9 cellular contexts compared by ENCODE assay signal in the genomic region with DNA sequence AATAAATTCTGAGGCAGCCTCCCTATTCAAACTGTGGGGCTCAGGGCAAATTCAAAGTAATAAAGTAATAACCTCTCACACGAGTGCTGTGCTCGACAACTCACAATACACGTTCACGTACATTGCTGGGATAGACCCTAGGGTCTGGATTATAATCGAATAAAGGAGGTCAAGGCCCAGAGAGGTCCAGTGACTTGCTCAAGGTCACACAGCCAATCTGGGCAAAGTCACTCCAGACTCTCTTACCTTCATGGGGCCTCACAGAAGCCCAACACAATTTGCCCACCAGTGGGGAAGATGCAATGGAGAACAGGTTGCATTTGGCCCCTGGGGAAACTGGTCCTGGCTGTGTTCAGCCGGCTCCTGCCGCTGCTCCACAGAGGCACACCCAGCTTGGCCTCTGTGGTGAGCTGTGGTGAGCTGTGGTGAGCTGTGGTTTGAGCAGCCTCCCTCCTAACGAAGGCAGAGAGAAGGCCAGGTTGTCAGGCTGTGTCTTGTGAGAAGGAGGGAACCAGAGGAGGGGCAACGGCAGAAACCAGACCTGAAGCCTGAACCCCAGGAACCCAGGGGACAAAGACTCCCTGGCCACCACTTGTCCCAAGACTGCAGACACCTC. TPM values are rescaled to one million over a fixed set of nuclear protein-coding genes. Genes with fewer than 3 reads are reported as not detected.
A peak's percentile ranks its signal among the peaks of the same experiment; 100 is the strongest.
DNase-seq lines count a peak whose midpoint lies in the region; ATAC-seq and TF ChIP-seq lines count a peak whose summit lies in the region.
"Had no signal": no experiment of that assay in that cellular context is flagged by ENCODE, and none has a peak within 500 bp of the region (broad histone marks: within the 10 kb centered on the region; RNA-seq: fewer than 3 reads in every experiment).

No MANE protein-coding gene starts in this region.

- no peaks in the 10 kb centered on the region for H3K36me3 ChIP-seq in transverse colon
- H3K36me3 ChIP-seq in suprapubic skin = no peaks in the 10 kb centered on the region

- H3K9me3 ChIP-seq in transverse colon = no peaks in the 10 kb centered on the region
- no peaks in the 10 kb centered on the region for H3K9me3 ChIP-seq in suprapubic skin

- H3K36me3 Mint-ChIP-seq in activated CD4-positive, alpha-beta memory T cell treated with anti-CD3 and anti-CD28 coated beads, Interleukin-2, amount 10 ng/mL, durations not matched to agents 7 days and 5 days (ENCODE audit: low read depth) = peaks cover 3% of the 10 kb centered on the region

- POLR2A ChIA-PET in activated CD4-positive, alpha-beta memory T cell treated with anti-CD3 and anti-CD28 coated beads, Interleukin-2, amount 10 ng/mL, durations not matched to agents 7 days and 5 days (lab: Charles Lee) = interaction anchor here (1.4 to 9.8 kb wide), 7 partner anchors 8 to 103 kb away, joined by 3 to 234 read pairs (median 20); a partner anchor contains a TSS

- H3K4me3 ChIP-seq in HL-60 (replicated peaks; ENCODE audit: insufficient read depth, low read length) (no peak overlapping the region), transverse colon (no peak overlapping the region), suprapubic skin (no peak overlapping the region)
- H3K4me3 ChIP-seq: lung had no signal

- TF ChIP-seq POLR2A in transverse colon (IDR thresholded peaks at IDR 0.05) = no peak
- no peak for TF ChIP-seq POLR2A in suprapubic skin (IDR thresholded peaks at IDR 0.05)

- TF ChIP-seq EP300 in transverse colon (IDR thresholded peaks at IDR 0.05; ENCODE audit: low read depth) (no peak), suprapubic skin (IDR thresholded peaks at IDR 0.05) (no peak)

- H3K27ac Mint-ChIP-seq in activated CD4-positive, alpha-beta memory T cell treated with anti-CD3 and anti-CD28 coated beads, Interleukin-2, amount 10 ng/mL, durations not matched to agents 7 days and 5 days = peak overlapping the region; percentile 91

- peak overlapping the region; percentile 77 for H3K4me3 Mint-ChIP-seq in activated CD4-positive, alpha-beta memory T cell treated with anti-CD3 and anti-CD28 coated beads, Interleukin-2, amount 10 ng/mL, durations not matched to agents 7 days and 5 days

- H3K27me3 ChIP-seq in HL-60 (ENCODE audit: insufficient read depth, poor library complexity, severe bottlenecking) (no peaks in the 10 kb centered on the region), transverse colon (no peaks in the 10 kb centered on the region), suprapubic skin (no peaks in the 10 kb centered on the region)

- peak; percentile 37 for ATAC-seq in GM18502 (IDR thresholded peaks at IDR 0.05; ENCODE audit: poor library complexity, unreplicated experiment)
- ATAC-seq in esophagus mucosa = no peak

- 65% methylated on average over 8 of the region's 9 CpGs; no CpG with 5 or more reads in 1 of the 2 donors for WGBS in transverse colon (ENCODE audit: low coverage in 1 of 2), 2 donors
- WGBS in suprapubic skin = 98% methylated on average over 5 of the region's 9 CpGs

- DNase-seq in HL-60 (ENCODE audit: low read depth in 1 of 2, low spot score in 1 of 2) (peak; percentile 65 to 93), germinal center (ENCODE audit: low spot score) (peak; percentile 49), transverse colon (peak; percentile 75), suprapubic skin (ENCODE audit: low spot score in 2 of 2) (no peak), SHP77 treated with DMSO at 0.1 percent for 48 hours (lab: John Stamatoyannopoulos, UW) (no peak)
- DNase-seq in activated CD4-positive, alpha-beta memory T cell treated with anti-CD3 and anti-CD28 coated beads, Interleukin-2, amount 10 ng/mL, durations not matched to agents 7 days and 5 days = peak; percentile 94

- intact Hi-C loops in transverse colon (cut with DNase I; ENCODE audit: low total_unique reads) = no loop called here

- H3K9me3 Mint-ChIP-seq in activated CD4-positive, alpha-beta memory T cell treated with anti-CD3 and anti-CD28 coated beads, Interleukin-2, amount 10 ng/mL, durations not matched to agents 7 days and 5 days = no peaks in the 10 kb centered on the region

- in situ Hi-C loops in transverse colon (cut with MboI; ENCODE audit: low pct_ligation_motif_present in 1 of 4, low pct_unique_long_range_greater_than_20kb in 1 of 4, low sequenced_read_pairs in 3 of 4) = no loop called here

- peaks cover 14% of the 10 kb centered on the region for H3K27me3 Mint-ChIP-seq in activated CD4-positive, alpha-beta memory T cell treated with anti-CD3 and anti-CD28 coated beads, Interleukin-2, amount 10 ng/mL, durations not matched to agents 7 days and 5 days

- H3K4me1 Mint-ChIP-seq in activated CD4-positive, alpha-beta memory T cell treated with anti-CD3 and anti-CD28 coated beads, Interleukin-2, amount 10 ng/mL, durations not matched to agents 7 days and 5 days = peaks cover 73% of the 10 kb centered on the region

- CTCF ChIA-PET in activated CD4-positive, alpha-beta memory T cell treated with anti-CD3 and anti-CD28 coated beads, Interleukin-2, amount 10 ng/mL, durations not matched to agents 7 days and 5 days (lab: Charles Lee) = interaction anchor here (0.7 to 8.3 kb wide), 10 partner anchors 12 to 691 kb away, joined by 3 to 201 read pairs (median 4); a partner anchor contains a TSS

- TF ChIP-seq CTCF in HL-60 (IDR thresholded peaks at IDR 0.05; ENCODE audit: insufficient read depth, low read length) (no peak), transverse colon (IDR thresholded peaks at IDR 0.05) (no peak), suprapubic skin (IDR thresholded peaks at IDR 0.05) (no peak)

- no peak overlapping the region for H3K27ac ChIP-seq in HL-60 (replicated peaks)
- H3K27ac ChIP-seq in transverse colon = peak overlapping the region; percentile 66 to 75 (median 70)
- no peak overlapping the region for H3K27ac ChIP-seq in suprapubic skin

- H3K4me1 ChIP-seq in transverse colon (peaks cover 11 to 45% (median 18%) of the 10 kb centered on the region in 4 donors), suprapubic skin (peaks cover 70% of the 10 kb centered on the region)

RNA-seq across cellular contexts. Expression of a gene that starts 35.1 kb away (rescaled TPM):
- 10 to 100 TPM; 12.4 to 13.0 TPM for total RNA-seq in activated CD4-positive, alpha-beta memory T cell treated with anti-CD3 and anti-CD28 coated beads, Interleukin-2, amount 10 ng/mL, durations not matched to agents 7 days and 5 days
- total RNA-seq in transverse colon (10 to 100 TPM; 12.5 to 46.8 (median 24.4) TPM), suprapubic skin (10 to 100 TPM; 16.2 to 41.2 (median 30.2) TPM), esophagus mucosa (28.3 TPM)

RNA-seq across cellular contexts. Expression of a gene that starts 58.7 kb away (rescaled TPM):
- total RNA-seq in activated CD4-positive, alpha-beta memory T cell treated with anti-CD3 and anti-CD28 coated beads, Interleukin-2, amount 10 ng/mL, durations not matched to agents 7 days and 5 days = 1 to 10 TPM; 1.8 TPM
- total RNA-seq in transverse colon (1 to 10 TPM in 2 of 4 donors, under 1 TPM in 1, not detected in 1; 0.80 to 1.2 (median 1.1) TPM), suprapubic skin (1 to 10 TPM; 3.1 to 4.3 (median 4.1) TPM), esophagus mucosa (1.00 TPM)

Comparison
In these comparisons a context has a peak if more than half of its experiments do, and no peak if none do; other contexts are left out.
1. DNase-seq: peak in HL-60 (2 of 2), activated CD4-positive, alpha-beta memory T cell treated with anti-CD3 and anti-CD28 coated beads, Interleukin-2, amount 10 ng/mL, durations not matched to agents 7 days and 5 days (single experiment), germinal center (single experiment) and transverse colon (single experiment); none in suprapubic skin (0 of 2) and SHP77 treated with DMSO at 0.1 percent for 48 hours (single experiment).
2. H3K27ac ChIP-seq: peak in transverse colon (4 of 4); none in HL-60 (single experiment) and suprapubic skin (single experiment).